ENCODE assay signal across 1 cellular context in genomic region chr16:89247734-89248075, GRCh38.
TF ChIP-seq lines count a peak whose summit lies in the region.

No MANE protein-coding gene starts in this region.

TF ChIP-seq in HEK293, 187 proteins besides CTCF, POLR2A, EP300 and RAD21:
- peak; percentile 92 for TF ChIP-seq PRDM4 (tag by site-specific recombination; IDR thresholded peaks at IDR 0.05)
